1 cellular context compared by ENCODE assay signal in the genomic region with DNA sequence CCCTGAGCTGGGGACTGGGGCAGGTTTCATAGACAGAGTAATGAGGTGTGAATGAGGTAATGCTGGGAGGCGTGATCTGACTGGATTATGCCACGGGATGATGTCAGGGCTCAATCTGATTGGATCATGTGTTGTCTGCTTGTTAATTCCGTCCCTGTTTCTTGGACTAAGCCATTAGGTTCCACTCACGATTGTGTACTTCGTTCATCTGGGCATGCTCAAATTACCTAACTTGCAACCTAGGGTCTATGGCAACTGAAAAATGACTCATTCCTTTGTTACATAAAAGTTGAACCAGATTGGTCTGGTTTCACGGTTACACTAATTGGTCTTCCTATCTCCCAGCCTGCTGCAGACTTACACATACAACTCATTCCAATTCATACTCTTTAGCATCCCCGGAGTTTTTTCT.
TF ChIP-seq lines count a peak whose summit lies in the region.

No MANE protein-coding gene starts in this region.

TF ChIP-seq in H1, 55 proteins besides CTCF, POLR2A, EP300 and RAD21:
- no peak for TF ChIP-seq CHD2 (IDR thresholded peaks at IDR 0.05; ENCODE audit: low read length)
- TF ChIP-seq BACH1 (IDR thresholded peaks at IDR 0.05; ENCODE audit: low read length): no peak
- no peak for TF ChIP-seq EZH2 (IDR thresholded peaks at IDR 0.05; ENCODE audit: low read depth, low read length, severe bottlenecking)
- no peak for TF ChIP-seq RBBP5 (IDR thresholded peaks at IDR 0.05; ENCODE audit: borderline replicate concordance, low read depth, low read length)
- no peak for TF ChIP-seq RFX5 (IDR thresholded peaks at IDR 0.05; ENCODE audit: borderline replicate concordance, low read depth, low read length)
- no peak for TF ChIP-seq CHD1 (IDR thresholded peaks at IDR 0.05; ENCODE audit: low read depth, low read length)
- TF ChIP-seq JUN (IDR thresholded peaks at IDR 0.05; ENCODE audit: low read depth, low read length): no peak
- no peak for TF ChIP-seq TAF7 (optimal IDR thresholded peaks at IDR 0.05; ENCODE audit: borderline replicate concordance, low read depth, low read length)
- TF ChIP-seq SUZ12 (IDR thresholded peaks at IDR 0.05; ENCODE audit: low read length): no peak
- TF ChIP-seq NRF1 (IDR thresholded peaks at IDR 0.05; ENCODE audit: low read depth, low read length): no peak
